Comparison of ENCODE assay signal across 22 cellular contexts in the genomic region with DNA sequence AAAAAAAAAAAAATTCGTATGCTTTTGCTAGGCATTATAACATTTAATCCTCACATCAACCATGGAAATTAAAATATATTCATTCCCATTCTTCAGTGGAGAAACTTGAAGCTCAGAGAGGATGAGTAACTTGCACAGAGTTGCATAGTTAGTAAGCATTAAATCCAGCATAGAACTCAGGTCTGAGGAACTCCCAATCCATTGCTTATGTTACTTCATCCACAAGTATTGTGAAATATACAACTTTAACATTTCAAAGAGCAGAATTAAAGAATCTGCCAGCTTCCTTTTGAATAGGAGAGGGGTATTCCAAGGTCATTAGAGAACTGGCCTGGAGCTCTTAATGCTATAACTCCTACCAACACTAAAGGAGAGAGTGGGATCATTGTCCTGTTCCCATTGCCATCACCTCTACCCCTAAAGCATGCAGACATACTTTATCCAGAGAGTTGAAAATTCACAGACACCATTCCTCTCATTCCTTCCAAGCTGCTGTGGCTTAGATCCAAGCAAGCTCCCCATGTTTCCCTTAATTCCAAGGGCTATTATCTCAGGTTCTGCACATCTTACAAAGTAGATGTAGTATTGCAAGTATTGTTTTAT.
A peak's percentile ranks its signal among the peaks of the same experiment; 100 is the strongest.
DNase-seq lines count a peak whose midpoint lies in the region; ATAC-seq and TF ChIP-seq lines count a peak whose summit lies in the region.
"Had no signal": no experiment of that assay in that cellular context is flagged by ENCODE, and none has a peak within 500 bp of the region (broad histone marks: within the 10 kb centered on the region; RNA-seq: fewer than 3 reads in every experiment).

No MANE protein-coding gene starts in this region.

- no peak overlapping the region for H3K27ac Mint-ChIP-seq in HFFc6
- H3K27ac Mint-ChIP-seq: activated B cell treated with CpG ODN at 0.5 μM for 24 hours, B cell, memory B cell, nephron progenitor cell had no signal

- intact Hi-C loops in left cardiac atrium (cut with DNase I) (no loop called here), left colon (cut with DNase I, micrococcal nuclease) (no loop called here)

- DNase-seq in HFFc6 (peak; percentile 7), dedifferentiated amniotic fluid mesenchymal stem cell (ENCODE audit: extremely low spot score) (peak; percentile 43), left cardiac atrium (no peak), omental fat pad (ENCODE audit: low spot score) (no peak), H7 (no peak), left colon (no peak), foreskin keratinocyte (no peak), activated T-cell treated with anti-CD3 and anti-CD28 coated beads for 4 hours (no peak)
- DNase-seq: activated B cell treated with CpG ODN at 0.5 μM for 24 hours; activated CD4-positive, alpha-beta T cell treated with anti-CD3 and anti-CD28 coated beads, Interleukin-2, amount 50 U/mL, for 48 hours; activated gamma-delta T cell; COR-L47; DMS79 treated with DMSO at 0.1 percent for 48 hours; hippocampal formation; NCI-H2107; NCI-H524 treated with DMSO at 0.1 percent for 48 hours; nephron progenitor cell; T1000 had no signal

- ATAC-seq in left cardiac atrium = peak; percentile 38 to 45
- ATAC-seq in omental fat pad (ENCODE audit: low FRiP score) = peak; percentile 75
- ATAC-seq in left colon = no peak
- no peak for ATAC-seq in foreskin keratinocyte

- no peak overlapping the region for H3K4me3 ChIP-seq in H7 (ENCODE audit: insufficient read depth, low read depth, low read length)
- H3K4me3 ChIP-seq: HAP-1 had no signal

- TF ChIP-seq CTCF in HFFc6 (IDR thresholded peaks at IDR 0.05) (no peak), omental fat pad (IDR thresholded peaks at IDR 0.05) (no peak), foreskin keratinocyte (conservative IDR thresholded peaks at IDR 0.05) (no peak)

- H3K4me1 Mint-ChIP-seq in HFFc6 (ENCODE audit: low read depth) = no peaks in the 10 kb centered on the region
- H3K4me1 Mint-ChIP-seq: activated B cell treated with CpG ODN at 0.5 μM for 24 hours, B cell, memory B cell, nephron progenitor cell had no signal

- H3K27ac ChIP-seq in foreskin keratinocyte = no peak overlapping the region
- H3K27ac ChIP-seq: epithelial cell of prostate had no signal

- no peaks in the 10 kb centered on the region for H3K4me1 ChIP-seq in foreskin keratinocyte
- H3K4me1 ChIP-seq: HAP-1 had no signal

- H3K27me3 Mint-ChIP-seq in HFFc6 (ENCODE audit: insufficient read depth) = no peaks in the 10 kb centered on the region; the same call in 1 of the 2 replicates
- H3K27me3 Mint-ChIP-seq: activated B cell treated with CpG ODN at 0.5 μM for 24 hours, B cell, memory B cell had no signal

- peaks cover 10% of the 10 kb centered on the region; the same call in 1 of the 2 replicates for H3K9me3 Mint-ChIP-seq in HFFc6
- H3K9me3 Mint-ChIP-seq: activated B cell treated with CpG ODN at 0.5 μM for 24 hours, memory B cell, nephron progenitor cell had no signal

- H3K36me3 ChIP-seq in H7 (replicated peaks; ENCODE audit: control insufficient read depth, insufficient read depth, low read length) = no peaks in the 10 kb centered on the region
- H3K36me3 ChIP-seq: HAP-1 had no signal

- no peaks in the 10 kb centered on the region for H3K36me3 Mint-ChIP-seq in HFFc6 (ENCODE audit: low read depth)
- H3K36me3 Mint-ChIP-seq: memory B cell had no signal

- no peaks in the 10 kb centered on the region for H3K27me3 ChIP-seq in H7 (ENCODE audit: control insufficient read depth, insufficient read depth, low read length)
- no peaks in the 10 kb centered on the region for H3K27me3 ChIP-seq in foreskin keratinocyte

- H3K4me3 Mint-ChIP-seq in HFFc6 = no peak overlapping the region
- H3K4me3 Mint-ChIP-seq: activated B cell treated with CpG ODN at 0.5 μM for 24 hours, B cell, memory B cell, nephron progenitor cell had no signal

Comparison
In these comparisons a context has a peak if more than half of its experiments do, and no peak if none do; other contexts are left out.
1. DNase-seq: peak in HFFc6 (single experiment) and dedifferentiated amniotic fluid mesenchymal stem cell (single experiment); none in left cardiac atrium (single experiment), omental fat pad (single experiment), H7 (single experiment), left colon (0 of 2), foreskin keratinocyte (0 of 2) and activated T-cell treated with anti-CD3 and anti-CD28 coated beads for 4 hours (single experiment).
2. ATAC-seq: peak in left cardiac atrium (2 of 2) and omental fat pad (single experiment); none in left colon (single experiment) and foreskin keratinocyte (single experiment).